Comparison of ENCODE assay signal across 8 cellular contexts in the genomic region with DNA sequence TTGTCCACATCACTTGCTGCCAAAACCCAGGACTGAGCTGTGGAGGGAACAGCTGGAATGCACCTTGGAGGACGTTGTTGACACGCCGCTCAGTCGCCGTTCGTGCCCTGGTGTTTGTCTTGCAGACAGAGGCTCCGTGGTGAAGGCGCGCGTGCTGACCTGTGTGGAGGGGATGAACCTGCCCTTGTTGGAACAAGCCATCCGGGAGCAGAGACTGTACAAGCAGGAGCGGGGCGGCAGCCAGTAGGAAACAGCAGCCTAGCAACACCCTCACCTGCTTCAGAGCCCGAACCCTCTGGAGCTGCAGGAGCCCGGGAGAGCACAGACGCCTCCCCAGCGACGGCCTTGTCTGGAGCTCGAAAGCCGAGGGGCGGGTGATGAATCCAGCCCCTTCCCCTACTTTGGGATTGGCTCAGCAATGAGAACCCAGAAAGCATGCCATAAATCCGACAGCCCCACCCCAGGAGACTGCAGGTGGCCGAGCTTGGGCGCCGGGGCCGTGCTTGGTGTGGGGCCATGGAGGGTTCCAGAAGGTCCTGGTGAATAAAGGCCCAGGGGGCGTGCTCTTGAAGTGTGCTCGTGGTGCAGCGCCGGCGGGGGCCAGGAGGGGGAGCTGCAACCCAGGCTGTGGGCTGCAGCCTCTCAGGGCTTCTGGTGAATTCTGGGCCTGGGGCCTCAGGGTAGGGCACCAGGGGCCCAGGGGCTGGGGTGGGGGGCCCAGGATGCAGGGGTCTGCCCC. TPM values are rescaled to one million over a fixed set of nuclear protein-coding genes. Genes with fewer than 3 reads are reported as not detected.
DNase-seq lines count a peak whose midpoint lies in the region; ATAC-seq and TF ChIP-seq lines count a peak whose summit lies in the region.

No MANE protein-coding gene starts in this region.

- H3K9me3 Mint-ChIP-seq in Caco-2 (ENCODE audit: unreplicated experiment) (no peaks in the 10 kb centered on the region), activated B cell treated with CpG ODN at 0.5 μM for 24 hours (no peaks in the 10 kb centered on the region)
- H3K9me3 Mint-ChIP-seq in stimulated activated memory B cell treated with anti-CD40 and anti-IgM and Interleukin-4, amounts not matched to agents 10 μg/mL and 1 μg/mL and 100 μg/mL, for 72 hours: no peaks in the 10 kb centered on the region

- TF ChIP-seq EP300 in Ishikawa (IDR thresholded peaks at IDR 0.05; ENCODE audit: borderline replicate concordance): no peak

- POLR2A ChIA-PET in Caco-2 (lab: Charles Lee) (interaction anchor here (0.5 kb wide), 2 partner anchors 32 to 96 kb away, joined by 8 to 12 read pairs; no protein-coding TSS in a partner anchor), activated B cell treated with CpG ODN at 0.5 μM for 24 hours (lab: Charles Lee) (no interaction called here)

- H3K36me3 ChIP-seq in Caco-2 (ENCODE audit: control insufficient read depth, insufficient read depth, low read length) (peaks cover 1% of the 10 kb centered on the region; the same call in 1 of the 2 replicates), lung (ENCODE audit: control insufficient read depth in 2 of 2, insufficient read depth in 2 of 2, low read length in 2 of 2) (peaks cover 0 to 20% of the 10 kb centered on the region in 2 donors)

- H3K36me3 Mint-ChIP-seq in Caco-2 (ENCODE audit: insufficient read depth, unreplicated experiment) (peaks cover 5% of the 10 kb centered on the region), activated B cell treated with CpG ODN at 0.5 μM for 24 hours (ENCODE audit: low read depth) (peaks cover 19% of the 10 kb centered on the region)
- peaks cover under 1% of the 10 kb centered on the region for H3K36me3 Mint-ChIP-seq in stimulated activated memory B cell treated with anti-CD40 and anti-IgM and Interleukin-4, amounts not matched to agents 10 μg/mL and 1 μg/mL and 100 μg/mL, for 72 hours

- H3K4me1 ChIP-seq in Caco-2: peaks cover 54% of the 10 kb centered on the region
- H3K4me1 ChIP-seq in lung (ENCODE audit: control insufficient read depth in 2 of 2, insufficient read depth in 2 of 2, low read length in 2 of 2): peaks cover 0 to 4% of the 10 kb centered on the region in 2 donors

- H3K9me3 ChIP-seq in Caco-2: no peaks in the 10 kb centered on the region
- no peaks in the 10 kb centered on the region for H3K9me3 ChIP-seq in lung (ENCODE audit: control insufficient read depth in 2 of 2, insufficient read depth in 1 of 2, low read length in 1 of 2)

- peak; percentile 86 to 95 for TF ChIP-seq CTCF in Caco-2 (IDR thresholded peaks at IDR 0.05; ENCODE audit: insufficient read depth in 1 of 2, low read depth in 1 of 2, low read length in 1 of 2, severe bottlenecking in 1 of 2, unreplicated experiment in 1 of 2)
- peak; percentile 49 for TF ChIP-seq CTCF in activated B cell treated with CpG ODN at 0.5 μM for 24 hours (IDR thresholded peaks at IDR 0.05)
- TF ChIP-seq CTCF in cardiac fibroblast (IDR thresholded peaks at IDR 0.05; ENCODE audit: low read depth, low read length): peak; percentile 81
- TF ChIP-seq CTCF in lung (IDR thresholded peaks at IDR 0.05; ENCODE audit: control extremely low read depth, extremely low read depth): peak; percentile 7

- CTCF ChIA-PET in Caco-2 (lab: Charles Lee) (interaction anchor here (0.6 to 2.2 kb wide), 11 partner anchors 10 to 298 kb away, joined by 3 to 8 read pairs (median 3); partner anchors contain the start of genes ACOX1, MRPL38, TEN1 and WBP2), activated B cell treated with CpG ODN at 0.5 μM for 24 hours (lab: Charles Lee) (interaction anchor here (1.3 to 2.5 kb wide), 3 partner anchors 10 to 14 kb away, joined by 3 to 9 read pairs (median 6); no protein-coding TSS in a partner anchor)

- DNase-seq in Caco-2 (peak; percentile 65 to 81), activated B cell treated with CpG ODN at 0.5 μM for 24 hours (peak; percentile 50), cardiac fibroblast (ENCODE audit: low read depth in 2 of 2) (peak; percentile 40 to 46), lung (ENCODE audit: low spot score) (no peak), NCI-H2029 (lab: John Stamatoyannopoulos, UW) (no peak)

- H3K27ac ChIP-seq in lung (ENCODE audit: low read depth in 1 of 2, low read length in 1 of 2): no peak overlapping the region

- 74 to 80% methylated on average over 31 of the region's 31 CpGs for WGBS in lung, 2 donors

- BruUV-seq in Caco-2 (replicated peaks; lab: Mats Ljungman, UMichigan): no TSS peak

- H3K27ac Mint-ChIP-seq in Caco-2 (ENCODE audit: unreplicated experiment) (no peak overlapping the region), activated B cell treated with CpG ODN at 0.5 μM for 24 hours (no peak overlapping the region)
- no peak overlapping the region for H3K27ac Mint-ChIP-seq in stimulated activated memory B cell treated with anti-CD40 and anti-IgM and Interleukin-4, amounts not matched to agents 10 μg/mL and 1 μg/mL and 100 μg/mL, for 72 hours

- peak; percentile 75 for TF ChIP-seq RAD21 in Ishikawa (IDR thresholded peaks at IDR 0.05; ENCODE audit: low read depth)

- no peaks in the 10 kb centered on the region for H3K27me3 ChIP-seq in Caco-2 (replicated peaks; ENCODE audit: control insufficient read depth, insufficient read depth, low read length)
- no peaks in the 10 kb centered on the region for H3K27me3 ChIP-seq in lung (ENCODE audit: control insufficient read depth, insufficient read depth)

- H3K4me3 Mint-ChIP-seq in Caco-2 (ENCODE audit: unreplicated experiment): no peak overlapping the region
- H3K4me3 Mint-ChIP-seq in activated B cell treated with CpG ODN at 0.5 μM for 24 hours: no peak overlapping the region
- H3K4me3 Mint-ChIP-seq in stimulated activated memory B cell treated with anti-CD40 and anti-IgM and Interleukin-4, amounts not matched to agents 10 μg/mL and 1 μg/mL and 100 μg/mL, for 72 hours: no peak overlapping the region

- intact Hi-C loops in Caco-2 (cut with micrococcal nuclease; ENCODE audit: unreplicated experiment) (no loop called here), activated B cell treated with CpG ODN at 0.5 μM for 24 hours (cut with micrococcal nuclease) (no loop called here)

- ATAC-seq in activated B cell treated with CpG ODN at 0.5 μM for 24 hours (ENCODE audit: low read depth): peak; percentile 78
- ATAC-seq in lung (ENCODE audit: insufficient read depth, low FRiP score): no peak
- ATAC-seq in stimulated activated memory B cell treated with anti-CD40 and anti-IgM and Interleukin-4, amounts not matched to agents 10 μg/mL and 1 μg/mL and 100 μg/mL, for 72 hours: peak; percentile 49
- ATAC-seq in GM21737 (IDR thresholded peaks at IDR 0.05; ENCODE audit: unreplicated experiment): no peak

- H3K4me3 ChIP-seq in Caco-2 (ENCODE audit: low read depth, low read length): no peak overlapping the region
- no peak overlapping the region for H3K4me3 ChIP-seq in cardiac fibroblast (replicated peaks in 1 of 2; ENCODE audit: low read depth in 2 of 2, low read length in 2 of 2)
- H3K4me3 ChIP-seq in lung: no peak overlapping the region

- H3K27me3 Mint-ChIP-seq in Caco-2 (ENCODE audit: insufficient read depth, unreplicated experiment) (no peaks in the 10 kb centered on the region), activated B cell treated with CpG ODN at 0.5 μM for 24 hours (no peaks in the 10 kb centered on the region)
- no peaks in the 10 kb centered on the region for H3K27me3 Mint-ChIP-seq in stimulated activated memory B cell treated with anti-CD40 and anti-IgM and Interleukin-4, amounts not matched to agents 10 μg/mL and 1 μg/mL and 100 μg/mL, for 72 hours

- H3K4me1 Mint-ChIP-seq in Caco-2 (ENCODE audit: low read depth, unreplicated experiment): peaks cover 25% of the 10 kb centered on the region
- H3K4me1 Mint-ChIP-seq in activated B cell treated with CpG ODN at 0.5 μM for 24 hours: peaks cover 14% of the 10 kb centered on the region
- H3K4me1 Mint-ChIP-seq in stimulated activated memory B cell treated with anti-CD40 and anti-IgM and Interleukin-4, amounts not matched to agents 10 μg/mL and 1 μg/mL and 100 μg/mL, for 72 hours: peaks cover 19% of the 10 kb centered on the region

TF ChIP-seq in Ishikawa, 13 proteins besides CTCF, POLR2A, EP300 and RAD21 (continues in another document):
- TF ChIP-seq EGR1 (IDR thresholded peaks at IDR 0.05) (no peak), YY1 (IDR thresholded peaks at IDR 0.05; ENCODE audit: low read depth) (0 out of 2 replicates have a peak, but pooled peaks have one; percentile 29), FOXM1 (IDR thresholded peaks at IDR 0.05; ENCODE audit: borderline replicate concordance, low read depth) (no peak), CEBPB (IDR thresholded peaks at IDR 0.05) (no peak)
- TF ChIP-seq, protein P1, sequence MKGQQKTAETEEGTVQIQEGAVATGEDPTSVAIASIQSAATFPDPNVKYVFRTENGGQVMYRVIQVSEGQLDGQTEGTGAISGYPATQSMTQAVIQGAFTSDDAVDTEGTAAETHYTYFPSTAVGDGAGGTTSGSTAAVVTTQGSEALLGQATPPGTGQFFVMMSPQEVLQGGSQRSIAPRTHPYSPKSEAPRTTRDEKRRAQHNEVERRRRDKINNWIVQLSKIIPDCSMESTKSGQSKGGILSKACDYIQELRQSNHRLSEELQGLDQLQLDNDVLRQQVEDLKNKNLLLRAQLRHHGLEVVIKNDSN (IDR thresholded peaks at IDR 0.05): no peak

RNA-seq across cellular contexts. Expression of gene CDK3, which starts 0.5 kb away (rescaled TPM):
- total RNA-seq in Caco-2 (2022): 5.2 and 6.8 TPM in 2 replicates
- 11.4 and 14.1 TPM in 2 replicates for total RNA-seq in activated B cell treated with CpG ODN at 0.5 μM for 24 hours
- total RNA-seq in lung: 1 to 10 TPM; 7.8 TPM
- 10 to 100 TPM in 1 of 2 donors, 1 to 10 TPM in 1; 7.3 to 15.7 TPM for polyA plus RNA-seq in lung

RNA-seq across cellular contexts. Expression of gene TEN1, which starts 21.1 kb away (rescaled TPM):
- total RNA-seq in Caco-2 (2022) (19.1 and 20.3 TPM in 2 replicates), activated B cell treated with CpG ODN at 0.5 μM for 24 hours (22.7 and 23.2 TPM in 2 replicates), lung (10 to 100 TPM; 20.6 to 25.8 TPM)
- 10 to 100 TPM; 32.1 to 33.5 TPM for polyA plus RNA-seq in lung

RNA-seq across cellular contexts. Expression of gene ACOX1, which starts 21.2 kb away (rescaled TPM):
- total RNA-seq in Caco-2 (2022) (43.7 and 48.3 TPM in 2 replicates), activated B cell treated with CpG ODN at 0.5 μM for 24 hours (23.3 and 25.8 TPM in 2 replicates), lung (10 to 100 TPM; 69.4 to 80.1 TPM)
- 10 to 100 TPM; 19.9 to 22.4 TPM for polyA plus RNA-seq in lung

RNA-seq across cellular contexts. Expression of gene EVPL, which starts 26.9 kb away (rescaled TPM):
- 0.16 and 0.46 TPM in 2 replicates for total RNA-seq in Caco-2 (2022)
- total RNA-seq in activated B cell treated with CpG ODN at 0.5 μM for 24 hours: not detected in 2 replicates
- 10 to 100 TPM; 34.1 to 38.4 TPM for total RNA-seq in lung
- polyA plus RNA-seq in lung: 10 to 100 TPM; 10.9 to 36.0 TPM

RNA-seq across cellular contexts. Expression of gene FBF1, which starts 59.3 kb away (rescaled TPM):
- total RNA-seq in Caco-2 (2022): 13.9 and 14.1 TPM in 2 replicates
- 13.2 and 15.1 TPM in 2 replicates for total RNA-seq in activated B cell treated with CpG ODN at 0.5 μM for 24 hours
- total RNA-seq in lung: 10 to 100 TPM; 14.5 to 18.7 TPM
- 10 to 100 TPM in 1 of 2 donors, 1 to 10 TPM in 1; 4.6 to 11.6 TPM for polyA plus RNA-seq in lung

Comparison
In these comparisons a context has a peak if more than half of its experiments do, and no peak if none do; other contexts are left out.
1. DNase-seq: peak in Caco-2 (2 of 2), activated B cell treated with CpG ODN at 0.5 μM for 24 hours (single experiment) and cardiac fibroblast (2 of 2); none in lung (single experiment) and NCI-H2029 (single experiment).
2. CTCF ChIP-seq: peak in every context shown above with its lines; median percentile 90 in Caco-2; 81 in cardiac fibroblast; 49 in activated B cell treated with CpG ODN at 0.5 μM for 24 hours; 7 in lung.
3. ATAC-seq: peak in activated B cell treated with CpG ODN at 0.5 μM for 24 hours (single experiment) and stimulated activated memory B cell treated with anti-CD40 and anti-IgM and Interleukin-4, amounts not matched to agents 10 μg/mL and 1 μg/mL and 100 μg/mL, for 72 hours (single experiment); none in lung (single experiment) and GM21737 (single experiment).